8 cellular contexts compared by ENCODE assay signal in genomic region chr19:49084206-49085019, GRCh38. TPM values are rescaled to one million over a fixed set of nuclear protein-coding genes. Genes with fewer than 3 reads are reported as not detected.
DNase-seq lines count a peak whose midpoint lies in the region; ATAC-seq and TF ChIP-seq lines count a peak whose summit lies in the region.

No MANE protein-coding gene starts in this region.

- no peaks in the 10 kb centered on the region for H3F3A ChIP-seq in MM.1S (ENCODE audit: insufficient read depth, low read length)

- peak overlapping the region; percentile 99 for H2AFZ ChIP-seq in MM.1S (ENCODE audit: low read length)

- H3K79me2 ChIP-seq in MM.1S (ENCODE audit: low read length): peaks cover 40% of the 10 kb centered on the region

- H3K36me3 Mint-ChIP-seq in nephron (ENCODE audit: low read depth): peaks cover 22% of the 10 kb centered on the region

- peak overlapping the region; percentile 91; the same call in 1 of the 2 replicates for H3K9ac ChIP-seq in MM.1S (ENCODE audit: low read length)

- DNase-seq in MM.1S (no peak), coronary artery (ENCODE audit: low spot score) (no peak), ureter (ENCODE audit: low spot score) (no peak), pons (ENCODE audit: low spot score) (no peak)

- H3K4me2 ChIP-seq in MM.1S (ENCODE audit: low read depth, low read length): peak overlapping the region; percentile 97

- no peaks in the 10 kb centered on the region for H3K27me3 ChIP-seq in MM.1S (replicated peaks; ENCODE audit: insufficient read depth, low read length)

- H3K27ac ChIP-seq in C4-2B: peak overlapping the region; percentile 90
- peak overlapping the region; percentile 61; the same call in 1 of the 2 replicates for H3K27ac ChIP-seq in MM.1S (ENCODE audit: low read length)
- H3K27ac ChIP-seq in coronary artery: peak overlapping the region; percentile 70 to 94

- no peak for ATAC-seq in GM21390 (IDR thresholded peaks at IDR 0.05; ENCODE audit: unreplicated experiment)
- no peak for ATAC-seq in HG03460 (IDR thresholded peaks at IDR 0.05; ENCODE audit: unreplicated experiment)

- H3K27me3 Mint-ChIP-seq in nephron (ENCODE audit: low read depth): peaks cover 5% of the 10 kb centered on the region

- peak overlapping the region; percentile 75 to 99 (median 80) for H3K4me3 Mint-ChIP-seq in nephron

- H3K4me1 ChIP-seq in MM.1S (ENCODE audit: low read length): peaks cover 12% of the 10 kb centered on the region

- peak overlapping the region; percentile 96 for H3K4me3 ChIP-seq in MM.1S (ENCODE audit: low read length)
- peak overlapping the region; percentile 92 for H3K4me3 ChIP-seq in coronary artery

- H4K20me1 ChIP-seq in MM.1S (ENCODE audit: insufficient read depth, low read length): peaks cover 25% of the 10 kb centered on the region

- H3K9me2 ChIP-seq in MM.1S (replicated peaks; ENCODE audit: insufficient read depth, low read length): no peaks in the 10 kb centered on the region

- no peaks in the 10 kb centered on the region for H3K9me3 Mint-ChIP-seq in nephron

- TF ChIP-seq CTCF in C4-2B (conservative IDR thresholded peaks at IDR 0.05) (no peak), MM.1S (IDR thresholded peaks at IDR 0.05; ENCODE audit: low read length) (no peak), coronary artery (IDR thresholded peaks at IDR 0.05) (no peak), nephron (IDR thresholded peaks at IDR 0.05; ENCODE audit: unreplicated experiment in 3 of 3) (no peak)

- H3K9me3 ChIP-seq in MM.1S (replicated peaks; ENCODE audit: insufficient read depth, low read length): no peaks in the 10 kb centered on the region

- H3K36me3 ChIP-seq in MM.1S (replicated peaks; ENCODE audit: insufficient read depth, low read length): peaks cover 3% of the 10 kb centered on the region; the same call in 1 of the 2 replicates

- peaks cover 24% of the 10 kb centered on the region for H3K4me1 Mint-ChIP-seq in nephron

- H3K27ac Mint-ChIP-seq in nephron: peak overlapping the region; percentile 80 to 93 (median 92)

RNA-seq across cellular contexts. Expression of gene SNRNP70, which starts 0.8 kb away (rescaled TPM):
- total RNA-seq in ureter: 256 TPM

RNA-seq across cellular contexts. Expression of gene KCNA7, which starts 11.9 kb away (rescaled TPM):
- not detected for total RNA-seq in ureter

RNA-seq across cellular contexts. Expression of gene NTF4, which starts 19.8 kb away (rescaled TPM):
- 20.6 TPM for total RNA-seq in ureter

RNA-seq across cellular contexts. Expression of gene CGB7, which starts 26.9 kb away (rescaled TPM):
- total RNA-seq in ureter: 3.2 TPM

RNA-seq across cellular contexts. Expression of gene LIN7B, which starts 29.8 kb away (rescaled TPM):
- total RNA-seq in ureter: 10.4 TPM
